In the genomic region with DNA sequence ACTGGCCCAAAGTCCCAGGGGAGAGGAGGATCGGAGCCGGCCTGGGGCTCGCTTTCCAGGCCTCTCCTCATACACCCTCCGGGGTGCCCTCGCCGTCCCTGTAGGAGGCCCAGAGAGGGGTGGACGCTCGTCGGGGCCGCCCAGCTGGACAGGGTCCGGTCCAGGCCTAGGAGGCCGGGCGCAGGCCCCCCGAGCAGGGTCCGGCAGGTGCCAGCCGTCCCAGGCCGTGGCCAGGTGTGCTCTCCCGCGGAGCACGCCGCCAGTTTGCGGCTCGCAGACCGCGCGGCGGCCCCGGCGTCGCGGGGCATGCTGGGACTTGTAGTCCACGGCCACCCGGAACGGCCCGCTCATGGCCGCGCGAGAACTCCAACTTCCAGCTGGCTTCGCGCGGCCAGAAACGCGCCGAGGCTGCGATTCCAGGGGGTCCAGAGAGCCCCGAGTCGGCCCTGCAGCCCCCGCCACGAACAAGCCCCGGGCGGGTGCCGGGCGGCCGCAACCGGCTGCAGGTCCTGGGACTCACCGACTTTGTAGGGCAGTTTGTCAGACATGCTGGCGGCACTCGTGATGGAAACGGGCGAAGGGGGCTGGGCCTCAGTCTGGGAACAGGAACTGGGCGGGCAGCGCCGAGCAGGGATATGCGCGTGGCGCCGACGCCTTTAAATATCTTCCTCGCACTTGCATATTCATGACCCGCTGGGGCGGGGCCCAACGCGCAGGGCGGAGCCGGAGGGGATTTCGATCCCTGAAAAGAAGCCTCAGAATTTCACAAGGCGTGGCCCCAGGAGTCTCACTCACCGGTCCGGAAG, we compare ENCODE assay signal across 8 cellular contexts. TPM values are rescaled to one million over a fixed set of nuclear protein-coding genes. Genes with fewer than 3 reads are reported as not detected.
DNase-seq lines count a peak whose midpoint lies in the region; ATAC-seq, FAIRE-seq and TF ChIP-seq lines count a peak whose summit lies in the region.

A gene (minus strand): TSS at position 633 of the 806 bp plus-strand sequence. CDS start 85 bp downstream, at position 548.

- in situ Hi-C loops in ACHN (cut with HindIII; ENCODE audit: low pct_ligation_motif_present, low pct_unique_long_range_greater_than_20kb, low sequenced_read_pairs), result no loop called here

- no peaks in the 10 kb centered on the region for H3K27me3 ChIP-seq in bronchial epithelial cell (ENCODE audit: control insufficient read depth, insufficient read depth, low read length)

- no peak for FAIRE-seq in bronchial epithelial cell (lab: Jason Lieb, UNC)

- H3K36me3 ChIP-seq in bronchial epithelial cell (ENCODE audit: control insufficient read depth, insufficient read depth, low read length), result peaks cover 2% of the 10 kb centered on the region

- ATAC-seq in GM18873 (IDR thresholded peaks at IDR 0.05; ENCODE audit: low FRiP score, unreplicated experiment), result peak; percentile 85
- peak; percentile 78 for ATAC-seq in HG03139 (IDR thresholded peaks at IDR 0.05; ENCODE audit: unreplicated experiment)

- TF ChIP-seq CTCF in WI38 (IDR thresholded peaks at IDR 0.05; ENCODE audit: low read depth, low read length) (no peak), bronchial epithelial cell (IDR thresholded peaks at IDR 0.05; ENCODE audit: insufficient read depth, low read length, severe bottlenecking) (no peak)

- DNase-seq in ACHN, result peak; percentile 96
- DNase-seq in NCI-H2227 (lab: John Stamatoyannopoulos, UW; ENCODE audit: unreplicated experiment), result peak; percentile 98
- peak; percentile 98 for DNase-seq in bronchial epithelial cell (ENCODE audit: low read depth)
- DNase-seq in iPS-NIHi7 (ENCODE audit: extremely low spot score), result peak; percentile 94
- peak; percentile 92 for DNase-seq in smooth muscle cell of the brain vasculature (ENCODE audit: low read depth, low spot score)

- H3K4me3 ChIP-seq in WI38 (ENCODE audit: low read depth, low read length) (peak within 1 kb of the TSS; percentile 88), bronchial epithelial cell (ENCODE audit: low read depth, low read length) (peak within 1 kb of the TSS; percentile 58)

RNA-seq across cellular contexts. Expression of the gene that starts here (rescaled TPM):
- 207 and 278 TPM in 2 replicates for total RNA-seq in bronchial epithelial cell

Comparison
In these comparisons a context has a peak if more than half of its experiments do, and no peak if none do; other contexts are left out.
1. Peak in every context shown above with its lines: DNase-seq, ATAC-seq and H3K4me3 ChIP-seq.